16 cellular contexts compared by ENCODE assay signal in genomic region chr19:19581391-19581790, GRCh38. TPM values are rescaled to one million over a fixed set of nuclear protein-coding genes. Genes with fewer than 3 reads are reported as not detected.
"Had no signal": no experiment of that assay in that cellular context is flagged by ENCODE, and none has a peak within 500 bp of the region (broad histone marks: within the 10 kb centered on the region; RNA-seq: fewer than 3 reads in every experiment).

No MANE protein-coding gene starts in this region.

- H2AFZ ChIP-seq: neural progenitor cell had no signal

- H3K27me3 ChIP-seq: ascending aorta, heart right ventricle, pancreas had no signal

- FAIRE-seq: bronchial epithelial cell, frontal cortex, pancreas had no signal

- H3K27me3 Mint-ChIP-seq: activated B cell treated with CpG ODN at 0.5 μM for 24 hours; activated CD4-positive, alpha-beta T cell treated with anti-CD3 and anti-CD28 coated beads, Interleukin-2, amount 10 ng/mL, durations not matched to agents 24 days and 14 days had no signal

- H3K9me3 ChIP-seq: ascending aorta, heart right ventricle, pancreas had no signal

- DNase-seq: activated B cell treated with CpG ODN at 0.5 μM for 24 hours; activated CD4-positive, alpha-beta T cell treated with anti-CD3 and anti-CD28 coated beads, Interleukin-2, amount 10 ng/mL, durations not matched to agents 24 days and 14 days; activated gamma-delta T cell treated with Interleukin-2 at 50 U/mL for 16 hours; activated T-cell treated with anti-CD3 and anti-CD28 coated beads, Interleukin-2, amount 50 U/mL, for 4 hours; heart right ventricle; left colon; midbrain; pancreas; stimulated activated CD4-positive, alpha-beta T cell treated with anti-CD3 and anti-CD28 coated beads, Interleukin-2, amount 100 ng/mL, for 24 hours had no signal

- H3K27ac Mint-ChIP-seq: activated B cell treated with CpG ODN at 0.5 μM for 24 hours; activated CD4-positive, alpha-beta T cell treated with anti-CD3 and anti-CD28 coated beads, Interleukin-2, amount 10 ng/mL, durations not matched to agents 24 days and 14 days had no signal

- H3K4me1 Mint-ChIP-seq: activated B cell treated with CpG ODN at 0.5 μM for 24 hours had no signal

- H3K4me2 ChIP-seq: neural progenitor cell had no signal

- ATAC-seq: activated T-cell treated with anti-CD3 and anti-CD28 coated beads, Interleukin-2, amount 50 U/mL, for 4 hours; pancreas had no signal

- H3K27ac ChIP-seq: ascending aorta, epithelial cell of prostate, heart right ventricle, neural progenitor cell, pancreas had no signal

- H3K4me1 ChIP-seq: ascending aorta, heart right ventricle, pancreas had no signal

- H3K9ac ChIP-seq: neural progenitor cell had no signal

- H3K4me3 ChIP-seq: ascending aorta, heart right ventricle, lung, neural progenitor cell, pancreas had no signal

- H3K36me3 ChIP-seq: ascending aorta, heart right ventricle, neural progenitor cell, pancreas had no signal

- H3K9me3 Mint-ChIP-seq: activated B cell treated with CpG ODN at 0.5 μM for 24 hours; activated CD4-positive, alpha-beta T cell treated with anti-CD3 and anti-CD28 coated beads, Interleukin-2, amount 10 ng/mL, durations not matched to agents 24 days and 14 days; activated T-cell treated with anti-CD3 and anti-CD28 coated beads, Interleukin-2, amount 50 U/mL, for 4 hours; neural progenitor cell had no signal

- H3K4me3 Mint-ChIP-seq: activated B cell treated with CpG ODN at 0.5 μM for 24 hours; activated CD4-positive, alpha-beta T cell treated with anti-CD3 and anti-CD28 coated beads, Interleukin-2, amount 10 ng/mL, durations not matched to agents 24 days and 14 days; activated T-cell treated with anti-CD3 and anti-CD28 coated beads, Interleukin-2, amount 50 U/mL, for 4 hours; neural progenitor cell had no signal

RNA-seq across cellular contexts. Expression of gene PBX4, which starts 37.1 kb away (rescaled TPM):
- total RNA-seq: ascending aorta, dermis microvascular lymphatic vessel endothelial cell had no signal

RNA-seq across cellular contexts. Expression of gene CILP2, which starts 43.3 kb away (rescaled TPM):
- total RNA-seq: ascending aorta had no signal
- polyA plus RNA-seq: pancreas had no signal
